32 cellular contexts compared by ENCODE assay signal in the genomic region with DNA sequence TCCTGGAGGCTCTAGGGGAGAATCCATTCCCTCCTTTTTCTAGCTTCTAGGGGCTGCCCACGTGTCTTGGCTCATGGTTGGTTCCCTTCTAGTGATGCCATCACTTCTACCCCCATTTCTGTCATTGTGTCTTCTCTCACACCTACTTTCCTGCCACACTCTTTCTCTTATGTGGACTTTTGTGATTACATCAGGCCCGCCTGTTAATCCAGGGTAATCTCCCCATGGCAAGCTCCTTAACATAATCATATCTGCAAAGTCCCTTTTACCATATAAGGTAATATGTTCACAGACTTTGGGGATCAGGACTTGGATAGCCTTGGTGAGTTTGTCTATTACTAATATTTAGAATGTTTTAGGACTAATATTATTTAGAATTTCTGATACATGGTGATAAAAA.
"Had no signal": no experiment of that assay in that cellular context is flagged by ENCODE, and none has a peak within 500 bp of the region (broad histone marks: within the 10 kb centered on the region; RNA-seq: fewer than 3 reads in every experiment).

No MANE protein-coding gene starts in this region.

- ATAC-seq: activated CD4-positive, alpha-beta T cell treated with anti-CD3 and anti-CD28 coated beads for 36 hours; activated CD4-positive, CD25-positive, alpha-beta regulatory T cell treated with anti-CD3 and anti-CD28 coated beads, Interleukin-2, amount 50 U/mL, for 24 hours; activated CD8-positive, alpha-beta memory T cell treated with anti-CD3 and anti-CD28 coated beads, Interleukin-2, amount 10 ng/mL, durations not matched to agents 7 days and 5 days; activated CD8-positive, alpha-beta T cell treated with anti-CD3 and anti-CD28 coated beads, Interleukin-2, amount 10 ng/mL, durations not matched to agents 7 days and 5 days; activated naive CD8-positive, alpha-beta T cell treated with anti-CD3 and anti-CD28 coated beads, Interleukin-2, amount 50 U/mL, for 24 hours; WTC11 had no signal

- FAIRE-seq: bronchial epithelial cell, TTC549 had no signal

- DNase-seq: activated CD4-positive, alpha-beta memory T cell treated with anti-CD3 and anti-CD28 coated beads, Interleukin-2, amount 10 ng/mL, durations not matched to agents 7 days and 5 days; activated CD4-positive, alpha-beta T cell treated with anti-CD3 and anti-CD28 coated beads for 1 hour; activated CD4-positive, alpha-beta T cell treated with anti-CD3 and anti-CD28 coated beads for 36 hours; activated CD4-positive, alpha-beta T cell treated with anti-CD3 and anti-CD28 coated beads for 48 hours; activated CD4-positive, alpha-beta T cell treated with anti-CD3 and anti-CD28 coated beads, Interleukin-2, amount 10 ng/mL, durations not matched to agents 7 days and 5 days; activated CD4-positive, alpha-beta T cell treated with anti-CD3 and anti-CD28 coated beads, Interleukin-2, amount 50 U/mL, for 48 hours; activated CD4-positive, CD25-positive, alpha-beta regulatory T cell; activated CD8-positive, alpha-beta memory T cell treated with anti-CD3 and anti-CD28 coated beads for 24 hours; activated CD8-positive, alpha-beta memory T cell treated with anti-CD3 and anti-CD28 coated beads, Interleukin-2, amount 10 ng/mL, durations not matched to agents 7 days and 5 days; activated CD8-positive, alpha-beta memory T cell treated with anti-CD3 and anti-CD28 coated beads, Interleukin-2, amount 50 U/mL, for 48 hours; activated CD8-positive, alpha-beta T cell treated with anti-CD3 and anti-CD28 coated beads, Interleukin-2, amount 10 ng/mL, durations not matched to agents 7 days and 5 days; activated effector memory CD4-positive, alpha-beta T cell treated with Interleukin-2 at 50 U/mL for 16 hours; activated gamma-delta T cell; activated naive CD4-positive, alpha-beta T cell treated with anti-CD3 and anti-CD28 coated beads, Interleukin-2, amount 10 ng/mL, durations not matched to agents 7 days and 5 days; activated naive CD4-positive, alpha-beta T cell treated with Interleukin-2 at 50 U/mL for 16 hours; activated naive CD8-positive, alpha-beta T cell treated with anti-CD3 and anti-CD28 coated beads, Interleukin-2, amount 10 ng/mL, durations not matched to agents 7 days and 5 days; activated naive CD8-positive, alpha-beta T cell treated with anti-CD3 and anti-CD28 coated beads, Interleukin-2, amount 50 U/mL, for 24 hours; activated T-cell treated with anti-CD3 and anti-CD28 coated beads, Interleukin-2, amount 50 U/mL, for 24 hours; activated T-cell treated with anti-CD3 and anti-CD28 coated beads, Interleukin-2, amount 50 U/mL, for 48 hours; amygdala; anterior cingulate cortex; caudate nucleus; cerebellar nuclear complex; colonic mucosa; T-helper 2 cell; T-helper 9 cell had no signal

- H3K4me3 ChIP-seq: ascending aorta, cardiac muscle cell, colonic mucosa had no signal
